ENCODE assay signal across 18 cellular contexts in the genomic region with DNA sequence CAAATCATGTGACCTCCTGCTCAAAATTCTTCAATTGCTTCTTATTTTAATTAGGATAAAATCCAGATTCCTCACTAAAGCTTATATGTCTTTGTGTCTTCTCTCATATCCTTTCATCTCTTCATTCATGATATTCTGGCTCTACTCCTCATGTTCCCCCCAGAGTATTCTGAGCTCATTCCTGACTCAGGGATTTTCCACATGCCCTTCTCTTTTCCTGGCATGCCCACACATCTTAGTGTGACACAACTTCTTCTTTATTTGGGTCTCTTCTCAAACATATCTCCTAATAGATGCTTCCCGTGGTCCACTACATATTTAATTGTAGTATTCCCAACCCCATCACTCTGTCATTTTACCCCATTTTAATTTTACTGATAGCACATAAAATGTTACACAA. TPM values are rescaled to one million over a fixed set of nuclear protein-coding genes. Genes with fewer than 3 reads are reported as not detected.
DNase-seq lines count a peak whose midpoint lies in the region; ATAC-seq and TF ChIP-seq lines count a peak whose summit lies in the region.
"Had no signal": no experiment of that assay in that cellular context is flagged by ENCODE, and none has a peak within 500 bp of the region (broad histone marks: within the 10 kb centered on the region; RNA-seq: fewer than 3 reads in every experiment).

No MANE protein-coding gene starts in this region.

- peaks cover 59% of the 10 kb centered on the region for H3K4me1 ChIP-seq in CD8-positive, alpha-beta T cell (ENCODE audit: insufficient read depth, low read length)

- intact Hi-C loops in CD8-positive, alpha-beta T cell (cut with DNase I, micrococcal nuclease): loop anchor here in 1 of 2 experiments (10.0 kb wide), 1 partner anchor 1049 kb away; a partner anchor contains a TSS

- peaks cover 39% of the 10 kb centered on the region for H3K36me3 Mint-ChIP-seq in T-helper 2 cell treated with Interferon-gamma antibody and Interleukin-4, amounts not matched to agents 5 μg/mL and 100 μg/mL, for 36 hours (ENCODE audit: low read depth)
- peaks cover 6% of the 10 kb centered on the region for H3K36me3 Mint-ChIP-seq in CD8-positive, alpha-beta T cell
- H3K36me3 Mint-ChIP-seq in activated T-helper 17 cell treated with anti-CD3 and anti-CD28 coated beads, Interleukin-2, amount 50 U/mL, for 72 hours (ENCODE audit: low read depth): peaks cover 15% of the 10 kb centered on the region
- peaks cover 0 to 6% of the 10 kb centered on the region in 2 donors for H3K36me3 Mint-ChIP-seq in naive B cell

- TF ChIP-seq CTCF in CD8-positive, alpha-beta T cell (IDR thresholded peaks at IDR 0.05): no peak

- H3K27me3 ChIP-seq in CD8-positive, alpha-beta T cell (ENCODE audit: insufficient read depth, low read length): no peaks in the 10 kb centered on the region
- H3K27me3 ChIP-seq: gastroesophageal sphincter, tibial nerve had no signal

- POLR2A ChIA-PET in CD8-positive, alpha-beta T cell (lab: Charles Lee): interaction anchor here (0.9 to 10.1 kb wide), 4 partner anchors 10 to 54 kb away, joined by 3 to 108 read pairs (median 8); a partner anchor contains a TSS

- ATAC-seq in CD8-positive, alpha-beta T cell: no peak
- ATAC-seq in activated T-helper 17 cell treated with anti-CD3 and anti-CD28 coated beads, Interleukin-2, amount 50 U/mL, for 72 hours (replicated peaks): no peak
- ATAC-seq in naive B cell (ENCODE audit: low read depth in 2 of 2): no peak
- ATAC-seq: gastroesophageal sphincter had no signal

- no peak overlapping the region for H3K27ac ChIP-seq in CD8-positive, alpha-beta T cell (ENCODE audit: low read depth, low read length)
- H3K27ac ChIP-seq: 22Rv1, gastroesophageal sphincter, tibial nerve had no signal

- H3K36me3 ChIP-seq in CD8-positive, alpha-beta T cell (ENCODE audit: insufficient read depth, low read length): no peaks in the 10 kb centered on the region
- H3K36me3 ChIP-seq: gastroesophageal sphincter, tibial nerve had no signal

- CTCF ChIA-PET in CD8-positive, alpha-beta T cell (lab: Charles Lee): interaction anchor here (1.0 to 1.4 kb wide), 2 partner anchors 10 to 28 kb away, joined by 4 read pairs; no protein-coding TSS in a partner anchor

- H3K4me3 ChIP-seq in CD8-positive, alpha-beta T cell (ENCODE audit: low read depth, low read length): no peak overlapping the region
- H3K4me3 ChIP-seq: gastroesophageal sphincter, lung, tibial nerve had no signal

- no peak overlapping the region for H3K27ac Mint-ChIP-seq in T-helper 2 cell treated with Interferon-gamma antibody and Interleukin-4, amounts not matched to agents 5 μg/mL and 100 μg/mL, for 36 hours
- peak overlapping the region; percentile 91 for H3K27ac Mint-ChIP-seq in CD8-positive, alpha-beta T cell
- peak overlapping the region; percentile 99 for H3K27ac Mint-ChIP-seq in activated T-helper 17 cell treated with anti-CD3 and anti-CD28 coated beads, Interleukin-2, amount 50 U/mL, for 72 hours
- peak overlapping the region; percentile 53 to 94 (median 85) for H3K27ac Mint-ChIP-seq in naive B cell

- no peak for DNase-seq in T-helper 2 cell treated with Interferon-gamma antibody and Interleukin-4, amounts not matched to agents 5 μg/mL and 100 μg/mL, for 36 hours (ENCODE audit: low spot score)
- DNase-seq in T-helper 2 cell (no peak), naive B cell (no peak), SIG-M5 treated with dmso at 0.1 percent for 504 hours (lab: John Stamatoyannopoulos, UW; ENCODE audit: unreplicated experiment) (no peak), DMS53 treated with DMSO at 0.1 percent for 48 hours (lab: John Stamatoyannopoulos, UW; ENCODE audit: unreplicated experiment) (no peak)
- DNase-seq in CD8-positive, alpha-beta T cell: no peak
- no peak for DNase-seq in NK-92 treated with Interleukin-12 subunit alpha and Interleukin-12 subunit beta, amount 100 ng/mL, for 24 hours (lab: John Stamatoyannopoulos, UW)
- DNase-seq: activated CD4-positive, alpha-beta T cell treated with anti-CD3 and anti-CD28 coated beads, Interleukin-2, amount 50 U/mL, for 1 hour; caudate nucleus; NCI-H2227 treated with DMSO at 0.1 percent for 48 hours; SHP77 treated with DMSO at 0.1 percent for 48 hours; stimulated activated CD4-positive, alpha-beta T cell treated with anti-CD3 and anti-CD28 coated beads, Interleukin-1b, Interleukin-23, amount 100 ng/mL, for 48 hours; T1000 had no signal

- no peaks in the 10 kb centered on the region for H3K27me3 Mint-ChIP-seq in T-helper 2 cell treated with Interferon-gamma antibody and Interleukin-4, amounts not matched to agents 5 μg/mL and 100 μg/mL, for 36 hours (ENCODE audit: low read depth)
- H3K27me3 Mint-ChIP-seq in CD8-positive, alpha-beta T cell (ENCODE audit: low read depth): no peaks in the 10 kb centered on the region
- H3K27me3 Mint-ChIP-seq in activated T-helper 17 cell treated with anti-CD3 and anti-CD28 coated beads, Interleukin-2, amount 50 U/mL, for 72 hours: no peaks in the 10 kb centered on the region
- H3K27me3 Mint-ChIP-seq in naive B cell: no peaks in the 10 kb centered on the region

- H3K4me1 Mint-ChIP-seq in T-helper 2 cell treated with Interferon-gamma antibody and Interleukin-4, amounts not matched to agents 5 μg/mL and 100 μg/mL, for 36 hours (ENCODE audit: low read depth): peaks cover 60% of the 10 kb centered on the region
- H3K4me1 Mint-ChIP-seq in CD8-positive, alpha-beta T cell (ENCODE audit: low read depth): peaks cover 74% of the 10 kb centered on the region
- H3K4me1 Mint-ChIP-seq in activated T-helper 17 cell treated with anti-CD3 and anti-CD28 coated beads, Interleukin-2, amount 50 U/mL, for 72 hours: peaks cover 39% of the 10 kb centered on the region
- peaks cover 54 to 73% (median 67%) of the 10 kb centered on the region in 3 donors for H3K4me1 Mint-ChIP-seq in naive B cell

- H3K9me3 Mint-ChIP-seq in T-helper 2 cell treated with Interferon-gamma antibody and Interleukin-4, amounts not matched to agents 5 μg/mL and 100 μg/mL, for 36 hours: peaks cover 13% of the 10 kb centered on the region
- H3K9me3 Mint-ChIP-seq in CD8-positive, alpha-beta T cell: peaks cover 2% of the 10 kb centered on the region
- H3K9me3 Mint-ChIP-seq in activated T-helper 17 cell treated with anti-CD3 and anti-CD28 coated beads, Interleukin-2, amount 50 U/mL, for 72 hours: no peaks in the 10 kb centered on the region
- H3K9me3 Mint-ChIP-seq in naive B cell: peaks cover 0 to 5% (median 0%) of the 10 kb centered on the region in 7 donors

- H3K9me3 ChIP-seq in CD8-positive, alpha-beta T cell (ENCODE audit: low read length): no peaks in the 10 kb centered on the region
- H3K9me3 ChIP-seq: gastroesophageal sphincter, tibial nerve had no signal

- H3K4me3 Mint-ChIP-seq in T-helper 2 cell treated with Interferon-gamma antibody and Interleukin-4, amounts not matched to agents 5 μg/mL and 100 μg/mL, for 36 hours: peak overlapping the region; percentile 22
- H3K4me3 Mint-ChIP-seq in CD8-positive, alpha-beta T cell: peak overlapping the region; percentile 53
- H3K4me3 Mint-ChIP-seq in activated T-helper 17 cell treated with anti-CD3 and anti-CD28 coated beads, Interleukin-2, amount 50 U/mL, for 72 hours: peak overlapping the region; percentile 75
- peak overlapping the region in 7 of 8 donors; percentile 12 to 82 (median 66) for H3K4me3 Mint-ChIP-seq in naive B cell

RNA-seq across cellular contexts. Expression of a gene that starts 15.2 kb away (rescaled TPM):
- 100 to 1,000 TPM; 515 to 529 TPM for total RNA-seq in CD8-positive, alpha-beta T cell
- 100 to 1,000 TPM; 322 to 452 TPM for total RNA-seq in activated T-helper 17 cell treated with anti-CD3 and anti-CD28 coated beads, Interleukin-2, amount 50 U/mL, for 72 hours
- 100 to 1,000 TPM; 188 to 346 (median 260) TPM for polyA plus RNA-seq in naive B cell (ENCODE audit: low read depth in 6 of 6)

Comparison
In these comparisons a context has a peak if more than half of its experiments do, and no peak if none do; other contexts are left out.
1. H3K4me3 Mint-ChIP-seq: peak in every context shown above with its lines; median percentile 75 in activated T-helper 17 cell treated with anti-CD3 and anti-CD28 coated beads, Interleukin-2, amount 50 U/mL, for 72 hours; 66 in naive B cell; 53 in CD8-positive, alpha-beta T cell; 22 in T-helper 2 cell treated with Interferon-gamma antibody and Interleukin-4, amounts not matched to agents 5 μg/mL and 100 μg/mL, for 36 hours.